In the genomic region with DNA sequence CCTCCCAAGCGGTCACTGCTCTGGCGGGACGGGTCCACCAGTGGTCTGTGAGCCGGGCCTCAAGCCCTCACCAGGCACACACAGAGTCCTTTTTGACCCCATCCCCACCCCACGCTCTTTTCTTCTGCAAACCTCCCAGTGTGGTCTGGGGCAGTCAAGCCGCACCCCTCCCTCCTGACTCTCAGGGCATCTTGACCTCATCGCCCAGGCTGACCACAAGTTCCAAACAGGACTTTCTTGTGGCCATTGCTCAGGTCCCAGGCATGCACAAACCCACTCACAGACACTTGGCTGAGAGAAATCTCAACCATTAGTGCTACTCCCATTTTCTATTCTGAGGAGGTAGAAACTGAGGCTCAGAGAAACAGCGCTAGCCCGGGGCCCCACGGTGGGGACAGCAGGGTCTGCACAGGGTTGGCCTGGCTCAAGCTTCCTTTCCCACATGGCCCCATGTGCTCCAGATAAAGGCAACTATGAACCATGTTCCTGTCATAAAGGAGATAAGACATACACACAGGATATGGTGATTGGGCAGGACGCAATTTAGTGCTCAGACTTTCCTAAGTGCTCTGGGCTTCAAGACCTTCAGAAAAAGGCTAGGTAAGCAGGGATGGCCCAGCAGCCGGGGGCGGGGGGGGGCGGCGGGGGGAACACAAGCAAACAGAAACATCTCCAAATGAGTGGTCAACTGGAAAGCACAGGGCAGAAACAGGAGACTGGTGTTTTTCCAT, we compare ENCODE assay signal across 8 cellular contexts.
DNase-seq lines count a peak whose midpoint lies in the region; ATAC-seq and TF ChIP-seq lines count a peak whose summit lies in the region.

No MANE protein-coding gene starts in this region.

- TF ChIP-seq CTCF in GM10248 (IDR thresholded peaks at IDR 0.05; ENCODE audit: control extremely low read depth, extremely low read depth, low read depth, missing control alignments) (no peak), testis (IDR thresholded peaks at IDR 0.05) (no peak)

- CTCF ChIA-PET in GM10248 (lab: Yijun Ruan, JAX): interaction anchor here (0.7 to 1.6 kb wide), 5 partner anchors 9 to 86 kb away, joined by 3 to 8 read pairs (median 3); no protein-coding TSS in a partner anchor

- peaks cover 15% of the 10 kb centered on the region; the same call in 1 of the 2 replicates for H3K36me3 ChIP-seq in BLaER1
- peaks cover 0 to 6% of the 10 kb centered on the region in 2 donors for H3K36me3 ChIP-seq in muscle layer of duodenum (ENCODE audit: control insufficient read depth in 1 of 2, insufficient read depth in 2 of 2, low read length in 2 of 2)
- no peaks in the 10 kb centered on the region for H3K36me3 ChIP-seq in testis (ENCODE audit: low read depth, missing control alignments)

- H3K27ac Mint-ChIP-seq in dendritic cell treated with granulocyte-macrophage colony-stimulating factor and Interleukin-4, amounts not matched to agents 40 ng/mL and 50 ng/mL, for 4 days: peak overlapping the region; percentile 71

- H3K4me2 ChIP-seq in BLaER1: peak overlapping the region; percentile 59

- H3K27me3 Mint-ChIP-seq in dendritic cell treated with granulocyte-macrophage colony-stimulating factor and Interleukin-4, amounts not matched to agents 40 ng/mL and 50 ng/mL, for 4 days: no peaks in the 10 kb centered on the region

- H3K27ac ChIP-seq in BLaER1 (no peak overlapping the region), muscle layer of duodenum (ENCODE audit: low read length) (peak overlapping the region; percentile 51), testis (peak overlapping the region in 1 of 2 donors; percentile 30)

- ATAC-seq in HG02588 (IDR thresholded peaks at IDR 0.05; ENCODE audit: unreplicated experiment) (no peak), HG02678 (IDR thresholded peaks at IDR 0.05; ENCODE audit: unreplicated experiment) (no peak)

- intact Hi-C loops in dendritic cell treated with granulocyte-macrophage colony-stimulating factor and Interleukin-4, amounts not matched to agents 40 ng/mL and 50 ng/mL, for 4 days (cut with micrococcal nuclease): no loop called here
- intact Hi-C loops in testis (cut with DNase I; ENCODE audit: low total_unique reads): no loop called here

- H3K9me3 ChIP-seq in BLaER1 (no peaks in the 10 kb centered on the region), muscle layer of duodenum (ENCODE audit: control insufficient read depth in 1 of 2, low read length in 2 of 2) (no peaks in the 10 kb centered on the region), testis (no peaks in the 10 kb centered on the region)

- DNase-seq in NCI-H226: peak; percentile 84
- no peak for DNase-seq in GM10248 (ENCODE audit: extremely low spot score)
- no peak for DNase-seq in testis

- 75 to 79% methylated on average over 15 of the region's 15 CpGs for WGBS in testis, 2 donors

- H3K4me3 ChIP-seq in BLaER1 (no peak overlapping the region), muscle layer of duodenum (ENCODE audit: low read depth in 1 of 2, low read length in 2 of 2) (no peak overlapping the region), testis (no peak overlapping the region)

- no peaks in the 10 kb centered on the region for H3K27me3 ChIP-seq in BLaER1
- H3K27me3 ChIP-seq in muscle layer of duodenum (ENCODE audit: low read depth, low read length): no peaks in the 10 kb centered on the region
- H3K27me3 ChIP-seq in testis: no peaks in the 10 kb centered on the region

- H3K9ac ChIP-seq in BLaER1: no peak overlapping the region

- POLR2A ChIA-PET in GM10248 (lab: Yijun Ruan, JAX): no interaction called here

- H3K36me3 Mint-ChIP-seq in dendritic cell treated with granulocyte-macrophage colony-stimulating factor and Interleukin-4, amounts not matched to agents 40 ng/mL and 50 ng/mL, for 4 days (ENCODE audit: low read depth): peaks cover 59% of the 10 kb centered on the region

- H4K20me1 ChIP-seq in BLaER1: peaks cover 13% of the 10 kb centered on the region

- no peak for TF ChIP-seq POLR2A in testis (IDR thresholded peaks at IDR 0.05)

- peak overlapping the region; percentile 27 for H3K4me3 Mint-ChIP-seq in dendritic cell treated with granulocyte-macrophage colony-stimulating factor and Interleukin-4, amounts not matched to agents 40 ng/mL and 50 ng/mL, for 4 days

- H3K9me3 Mint-ChIP-seq in dendritic cell treated with granulocyte-macrophage colony-stimulating factor and Interleukin-4, amounts not matched to agents 40 ng/mL and 50 ng/mL, for 4 days: no peaks in the 10 kb centered on the region

- H3K4me1 ChIP-seq in BLaER1 (peaks cover 53% of the 10 kb centered on the region), muscle layer of duodenum (ENCODE audit: control insufficient read depth in 1 of 2, insufficient read depth in 2 of 2, low read length in 2 of 2) (peaks cover 43 to 49% of the 10 kb centered on the region in 2 donors), testis (peaks cover 56% of the 10 kb centered on the region)

- H3K4me1 Mint-ChIP-seq in dendritic cell treated with granulocyte-macrophage colony-stimulating factor and Interleukin-4, amounts not matched to agents 40 ng/mL and 50 ng/mL, for 4 days (ENCODE audit: low read depth): peaks cover 100% of the 10 kb centered on the region
